In the genomic region with DNA sequence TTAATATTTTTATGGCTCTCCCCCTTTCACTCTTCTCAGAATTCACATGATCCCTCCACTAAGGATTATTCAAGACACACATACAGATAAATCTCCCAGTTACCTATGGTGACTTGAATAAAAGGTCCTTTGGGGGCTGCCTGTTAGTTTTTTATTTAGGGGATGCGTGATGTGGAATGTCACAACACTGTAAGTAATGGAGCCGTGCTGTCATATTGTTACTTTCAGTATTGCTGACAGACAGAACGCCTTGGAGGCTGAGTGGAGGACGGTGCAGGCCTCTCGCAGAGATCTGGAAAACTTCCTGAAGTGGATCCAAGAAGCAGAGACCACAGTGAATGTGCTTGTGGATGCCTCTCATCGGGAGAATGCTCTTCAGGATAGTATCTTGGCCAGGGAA, we compare ENCODE assay signal across 17 cellular contexts.
"Had no signal": no experiment of that assay in that cellular context is flagged by ENCODE, and none has a peak within 500 bp of the region (broad histone marks: within the 10 kb centered on the region; RNA-seq: fewer than 3 reads in every experiment).

No MANE protein-coding gene starts in this region.

- H3K4me3 Mint-ChIP-seq: activated naive CD8-positive, alpha-beta T cell; activated T-helper 1 cell treated with anti-CD3 and anti-CD28 coated beads, Interleukin-12 subunit alpha, Interleukin-12 subunit beta, Interleukin-2, Interleukin-4 antibody, amounts not matched to agents 30 ng/mL and 10 ng/mL and 1 ng/mL, durations not matched to agents 14 hours and 24 hours and 36 hours; naive thymus-derived CD4-positive, alpha-beta T cell; stimulated activated naive CD8-positive, alpha-beta T cell treated with anti-CD3 and anti-CD28 coated beads, Interleukin-15, Interleukin-2, amounts not matched to agents 100 ng/mL and 50 ng/mL, for 24 hours had no signal

- ATAC-seq: activated CD4-positive, CD25-positive, alpha-beta regulatory T cell treated with anti-CD3 and anti-CD28 coated beads, Interleukin-2, amount 50 U/mL, for 24 hours; naive thymus-derived CD4-positive, alpha-beta T cell; SK-N-SH treated with all-trans-retinoic acid at 6 μM for 48 hours had no signal

- H3K9me3 Mint-ChIP-seq: activated T-helper 1 cell treated with anti-CD3 and anti-CD28 coated beads, Interleukin-12 subunit alpha, Interleukin-12 subunit beta, Interleukin-2, Interleukin-4 antibody, amounts not matched to agents 30 ng/mL and 10 ng/mL and 1 ng/mL, durations not matched to agents 14 hours and 24 hours and 36 hours; stimulated activated naive CD8-positive, alpha-beta T cell treated with anti-CD3 and anti-CD28 coated beads, Interleukin-15, Interleukin-2, amounts not matched to agents 100 ng/mL and 50 ng/mL, for 24 hours had no signal

- H3K27me3 ChIP-seq: cardiac muscle cell, dorsolateral prefrontal cortex, suprapubic skin, upper lobe of left lung had no signal

- DNase-seq: activated CD4-positive, alpha-beta T cell treated with anti-CD3 and anti-CD28 coated beads, Interleukin-2, amount 50 U/mL, for 4 hours; amygdala; dorsolateral prefrontal cortex; mesenchymal stem cell; naive thymus-derived CD4-positive, alpha-beta T cell; nucleus accumbens; SHP77 treated with DMSO at 0.1 percent for 48 hours; T-helper 1 cell; T1000; upper lobe of left lung had no signal

- H3K9me3 ChIP-seq: suprapubic skin, upper lobe of left lung had no signal

- H3K27me3 Mint-ChIP-seq: activated naive CD8-positive, alpha-beta T cell; naive thymus-derived CD4-positive, alpha-beta T cell; stimulated activated naive CD8-positive, alpha-beta T cell treated with anti-CD3 and anti-CD28 coated beads, Interleukin-15, Interleukin-2, amounts not matched to agents 100 ng/mL and 50 ng/mL, for 24 hours had no signal

- H3K27ac ChIP-seq: cardiac muscle cell, dorsolateral prefrontal cortex, suprapubic skin, upper lobe of left lung had no signal

- H3K4me3 ChIP-seq: cardiac muscle cell, dorsolateral prefrontal cortex, suprapubic skin, upper lobe of left lung had no signal

- H3K27ac Mint-ChIP-seq: activated naive CD8-positive, alpha-beta T cell; activated T-helper 1 cell treated with anti-CD3 and anti-CD28 coated beads, Interleukin-12 subunit alpha, Interleukin-12 subunit beta, Interleukin-2, Interleukin-4 antibody, amounts not matched to agents 30 ng/mL and 10 ng/mL and 1 ng/mL, durations not matched to agents 14 hours and 24 hours and 36 hours; stimulated activated naive CD8-positive, alpha-beta T cell treated with anti-CD3 and anti-CD28 coated beads, Interleukin-15, Interleukin-2, amounts not matched to agents 100 ng/mL and 50 ng/mL, for 24 hours had no signal
